Comparison of ENCODE assay signal across 18 cellular contexts in the genomic region with DNA sequence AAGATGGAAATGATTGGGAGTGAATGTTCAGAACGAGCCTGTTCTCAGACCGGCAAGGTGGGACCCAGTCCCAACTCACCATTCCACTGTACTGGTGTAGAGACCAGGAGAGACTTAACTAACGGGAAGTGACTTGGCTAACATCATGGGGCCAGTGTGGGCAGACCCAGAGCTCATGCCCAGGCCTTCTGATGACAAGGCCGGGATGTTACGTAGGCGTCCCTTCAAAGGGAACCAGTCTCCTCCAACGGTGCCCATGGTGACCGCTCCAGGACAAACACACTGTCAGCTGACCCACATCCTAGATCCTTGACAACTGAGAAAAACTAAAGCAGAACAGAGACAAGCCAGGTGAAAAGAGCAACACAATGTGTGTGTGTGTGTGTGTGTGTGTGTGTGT.
DNase-seq lines count a peak whose midpoint lies in the region; ATAC-seq, FAIRE-seq and TF ChIP-seq lines count a peak whose summit lies in the region.
"Had no signal": no experiment of that assay in that cellular context is flagged by ENCODE, and none has a peak within 500 bp of the region (broad histone marks: within the 10 kb centered on the region; RNA-seq: fewer than 3 reads in every experiment).

No MANE protein-coding gene starts in this region.

- H3K36me3 ChIP-seq in ascending aorta = peaks cover 15 to 20% of the 10 kb centered on the region in 2 donors
- peaks cover 13% of the 10 kb centered on the region for H3K36me3 ChIP-seq in thoracic aorta
- no peaks in the 10 kb centered on the region for H3K36me3 ChIP-seq in hepatocyte (replicated peaks; ENCODE audit: insufficient read depth, low read depth)

- ATAC-seq in esophagus mucosa (peak; percentile 51), thoracic aorta (ENCODE audit: insufficient number of reproducible peaks, low FRiP score, low read depth) (peak; percentile 86), HG03095 (IDR thresholded peaks at IDR 0.05; ENCODE audit: unreplicated experiment) (no peak)
- ATAC-seq: HCT116 had no signal

- intact Hi-C loops in ascending aorta (cut with DNase I) = no loop called here

- no peak overlapping the region for H3K4me2 ChIP-seq in hepatocyte

- H3K9me2 ChIP-seq in hepatocyte (replicated peaks; ENCODE audit: insufficient read depth) = no peaks in the 10 kb centered on the region

- H3K4me1 ChIP-seq in ascending aorta (peaks cover 11 to 35% of the 10 kb centered on the region in 2 donors), thoracic aorta (ENCODE audit: control insufficient read depth in 1 of 2, low read depth in 2 of 2) (peaks cover 28 to 73% of the 10 kb centered on the region in 2 donors), hepatocyte (ENCODE audit: insufficient read depth) (no peaks in the 10 kb centered on the region)

- no peaks in the 10 kb centered on the region for H4K20me1 ChIP-seq in hepatocyte (ENCODE audit: insufficient read depth, poor library complexity, severe bottlenecking)

- H2AFZ ChIP-seq in hepatocyte = no peak overlapping the region
- H2AFZ ChIP-seq: GM23248 had no signal

- 90% methylated on average over 8 of the region's 8 CpGs for WGBS in hepatocyte (ENCODE audit: low lambda C conversion rate, missing lambda C conversion rate)

- H3K9me3 ChIP-seq in ascending aorta = no peaks in the 10 kb centered on the region
- no peaks in the 10 kb centered on the region for H3K9me3 ChIP-seq in thoracic aorta
- H3K9me3 ChIP-seq in hepatocyte (ENCODE audit: low read depth) = no peaks in the 10 kb centered on the region

- FAIRE-seq in GM19239 (lab: Jason Lieb, UNC) = no peak

- DNase-seq in ascending aorta (ENCODE audit: low spot score in 2 of 2) (peak; percentile 59 to 92), medulla oblongata (ENCODE audit: extremely low spot score) (peak; percentile 64), thoracic aorta (ENCODE audit: low spot score) (peak; percentile 82), GM19239 (ENCODE audit: insufficient read length, low spot score) (no peak), germinal center (ENCODE audit: low spot score) (no peak), hepatocyte (ENCODE audit: low spot score) (no peak)
- DNase-seq: CD8-positive, alpha-beta memory T cell; GF-D8; GM23248; NCI-H1436 treated with DMSO at 0.1 percent for 48 hours; NCI-H2227 treated with DMSO at 0.1 percent for 48 hours; NCI-H524 treated with DMSO at 0.1 percent for 48 hours; NK-92 treated with Interleukin-12 subunit alpha and Interleukin-12 subunit beta, amount 100 ng/mL, for 24 hours; OCI-M1; RPMI8226 had no signal

- H3K27ac ChIP-seq in ascending aorta (peak overlapping the region; percentile 86 to 92), thoracic aorta (peak overlapping the region; percentile 91 to 96), hepatocyte (no peak overlapping the region)
- H3K27ac ChIP-seq: GM23248 had no signal

- H3K27me3 ChIP-seq in ascending aorta = no peaks in the 10 kb centered on the region
- no peaks in the 10 kb centered on the region for H3K27me3 ChIP-seq in thoracic aorta (replicated peaks; ENCODE audit: insufficient read depth)
- H3K27me3 ChIP-seq in hepatocyte = no peaks in the 10 kb centered on the region

- H3K4me3 ChIP-seq in ascending aorta (no peak overlapping the region), thoracic aorta (no peak overlapping the region), hepatocyte (no peak overlapping the region)
- H3K4me3 ChIP-seq: GM23248 had no signal

- no peaks in the 10 kb centered on the region for H3K79me2 ChIP-seq in hepatocyte

- TF ChIP-seq CTCF in ascending aorta (IDR thresholded peaks at IDR 0.05) (no peak), thoracic aorta (IDR thresholded peaks at IDR 0.05) (no peak), hepatocyte (IDR thresholded peaks at IDR 0.05; ENCODE audit: poor library complexity) (no peak)

Comparison
In these comparisons a context has a peak if more than half of its experiments do, and no peak if none do; other contexts are left out.
1. DNase-seq: peak in ascending aorta (2 of 2), medulla oblongata (single experiment) and thoracic aorta (single experiment); none in GM19239 (single experiment), germinal center (single experiment) and hepatocyte (single experiment).